2 cellular contexts compared by ENCODE assay signal in genomic region chr2:88669371-88670214, GRCh38.
TF ChIP-seq lines count a peak whose summit lies in the region.

No MANE protein-coding gene starts in this region.

TF ChIP-seq in A549, 52 proteins besides CTCF, POLR2A, EP300 and RAD21:
- TF ChIP-seq NPAS2 (CRISPR knock-in tag; IDR thresholded peaks at IDR 0.05; ENCODE audit: borderline replicate concordance) (no peak), EHMT2 (IDR thresholded peaks at IDR 0.05; ENCODE audit: low read depth) (no peak), CHD2 (IDR thresholded peaks at IDR 0.05; ENCODE audit: low read length, partially characterized antibody) (no peak), SMC3 (IDR thresholded peaks at IDR 0.05) (peak; percentile 75)

TF ChIP-seq in GM23338, 12 proteins besides CTCF, POLR2A, EP300 and RAD21:
- TF ChIP-seq ZNF331 (CRISPR knock-in tag; IDR thresholded peaks at IDR 0.05; ENCODE audit: low read depth) (no peak), EZH2phosphoT487 (IDR thresholded peaks at IDR 0.05; ENCODE audit: unreplicated experiment) (no peak), EZH2 (IDR thresholded peaks at IDR 0.05; ENCODE audit: low read depth, unreplicated experiment) (no peak), STAT1 (IDR thresholded peaks at IDR 0.05; ENCODE audit: unreplicated experiment) (no peak), ZNF114 (CRISPR knock-in tag; IDR thresholded peaks at IDR 0.05) (0 out of 2 replicates have a peak, but pooled peaks have one; percentile 39)
TF ChIP-seq in GM23338: peak in this region for 1.
